Comparison of ENCODE assay signal across 1 cellular context in genomic region chr2:63059434-63060078, GRCh38.
TF ChIP-seq lines count a peak whose summit lies in the region.

No MANE protein-coding gene starts in this region.

TF ChIP-seq in HepG2, 621 proteins besides CTCF, POLR2A, EP300 and RAD21:
- no peak for TF ChIP-seq ARNT (IDR thresholded peaks at IDR 0.05)
- TF ChIP-seq ZNF30 (CRISPR knock-in tag; IDR thresholded peaks at IDR 0.05) = no peak
- TF ChIP-seq ZNF281 (CRISPR knock-in tag; IDR thresholded peaks at IDR 0.05; ENCODE audit: borderline replicate concordance) = no peak
- no peak for TF ChIP-seq ZNF672 (CRISPR knock-in tag; IDR thresholded peaks at IDR 0.05)
- TF ChIP-seq DNMT3B (CRISPR knock-in tag; conservative IDR thresholded peaks at IDR 0.05) = no peak
